Comparison of ENCODE assay signal across 8 cellular contexts in genomic region chr9:4740623-4741364, GRCh38. TPM values are rescaled to one million over a fixed set of nuclear protein-coding genes. Genes with fewer than 3 reads are reported as not detected.
DNase-seq lines count a peak whose midpoint lies in the region; ATAC-seq, FAIRE-seq and TF ChIP-seq lines count a peak whose summit lies in the region.

Gene AK3, minus strand, starts transcription at chr9:4741202. Its CDS starts 115 bp downstream, at chr9:4741087.

- peak within 1 kb of the TSS; percentile 99 for H3K4me3 ChIP-seq in DOHH2 (ENCODE audit: low read length)
- H3K4me3 ChIP-seq in fibroblast of mammary gland (ENCODE audit: control insufficient read depth, low read depth, low read length): peak within 1 kb of the TSS; percentile 79

- peaks cover 58% of the 10 kb centered on the region for H3K79me2 ChIP-seq in DOHH2 (ENCODE audit: control insufficient read depth, low read length)

- TF ChIP-seq CTCF in DOHH2 (IDR thresholded peaks at IDR 0.05; ENCODE audit: low read depth, low read length, poor library complexity, severe bottlenecking) (peak; percentile 42), fibroblast of mammary gland (conservative IDR thresholded peaks at IDR 0.05; ENCODE audit: control insufficient read depth, insufficient read depth, low read depth, low read length) (no peak), natural killer cell (IDR thresholded peaks at IDR 0.05) (no peak)

- H3K27ac Mint-ChIP-seq in IgD-negative memory B cell: peak within 1 kb of the TSS; percentile 83 to 96 (median 92)
- peak within 1 kb of the TSS; percentile 95 for H3K27ac Mint-ChIP-seq in activated T-helper 17 cell treated with anti-CD3 and anti-CD28 coated beads, Interleukin-2, amount 50 U/mL, for 72 hours
- peak within 1 kb of the TSS; percentile 90 to 91 for H3K27ac Mint-ChIP-seq in natural killer cell

- ATAC-seq in GM21529 (IDR thresholded peaks at IDR 0.05; ENCODE audit: unreplicated experiment) (peak; percentile 88), natural killer cell (peak; percentile 91 to 98 (median 94))
- ATAC-seq in activated T-helper 17 cell treated with anti-CD3 and anti-CD28 coated beads, Interleukin-2, amount 50 U/mL, for 72 hours (replicated peaks): peak; percentile 83

- H3K9me3 Mint-ChIP-seq in IgD-negative memory B cell (no peaks in the 10 kb centered on the region), natural killer cell (no peaks in the 10 kb centered on the region)
- H3K9me3 Mint-ChIP-seq in activated T-helper 17 cell treated with anti-CD3 and anti-CD28 coated beads, Interleukin-2, amount 50 U/mL, for 72 hours: no peaks in the 10 kb centered on the region

- H3K4me3 Mint-ChIP-seq in IgD-negative memory B cell: peak within 1 kb of the TSS; percentile 93 to 100 (median 96)
- peak within 1 kb of the TSS; percentile 98 for H3K4me3 Mint-ChIP-seq in activated T-helper 17 cell treated with anti-CD3 and anti-CD28 coated beads, Interleukin-2, amount 50 U/mL, for 72 hours
- H3K4me3 Mint-ChIP-seq in natural killer cell: peak within 1 kb of the TSS; percentile 93

- no peaks in the 10 kb centered on the region for H3F3A ChIP-seq in DOHH2 (ENCODE audit: control insufficient read depth, insufficient read depth)

- FAIRE-seq in RCC 7860 (lab: Jason Lieb, UNC): no peak

- no peaks in the 10 kb centered on the region for H3K9me2 ChIP-seq in DOHH2 (replicated peaks; ENCODE audit: control insufficient read depth, low read length)

- peak within 1 kb of the TSS; percentile 92 for H3K4me2 ChIP-seq in DOHH2 (ENCODE audit: low read length)

- intact Hi-C loops in natural killer cell (cut with micrococcal nuclease): loop anchor here (1.0 to 10.0 kb wide), 3 partner anchors 52 to 1216 kb away; partner anchors contain the start of genes CDC37L1, RCL1 and RFX3

- H3K36me3 ChIP-seq in DOHH2 (ENCODE audit: control insufficient read depth, low read length): peaks cover 19% of the 10 kb centered on the region

- H3K27me3 Mint-ChIP-seq in IgD-negative memory B cell: no peaks in the 10 kb centered on the region
- H3K27me3 Mint-ChIP-seq in activated T-helper 17 cell treated with anti-CD3 and anti-CD28 coated beads, Interleukin-2, amount 50 U/mL, for 72 hours: no peaks in the 10 kb centered on the region
- no peaks in the 10 kb centered on the region for H3K27me3 Mint-ChIP-seq in natural killer cell (ENCODE audit: low read depth in 2 of 2)

- no peaks in the 10 kb centered on the region for H3K9me3 ChIP-seq in DOHH2 (ENCODE audit: control insufficient read depth, insufficient read depth, low read length)

- H3K4me1 Mint-ChIP-seq in IgD-negative memory B cell (peaks cover 10 to 29% (median 22%) of the 10 kb centered on the region in 3 donors), natural killer cell (peaks cover 30 to 33% of the 10 kb centered on the region in 2 donors)
- H3K4me1 Mint-ChIP-seq in activated T-helper 17 cell treated with anti-CD3 and anti-CD28 coated beads, Interleukin-2, amount 50 U/mL, for 72 hours: peaks cover 11% of the 10 kb centered on the region

- peaks cover 12% of the 10 kb centered on the region; the same call in 1 of the 2 replicates for H4K20me1 ChIP-seq in DOHH2 (ENCODE audit: control insufficient read depth, insufficient read depth, low read depth, low read length)

- H3K36me3 Mint-ChIP-seq in IgD-negative memory B cell (peaks cover 3% of the 10 kb centered on the region), natural killer cell (no peaks in the 10 kb centered on the region)
- H3K36me3 Mint-ChIP-seq in activated T-helper 17 cell treated with anti-CD3 and anti-CD28 coated beads, Interleukin-2, amount 50 U/mL, for 72 hours (ENCODE audit: low read depth): peaks cover 15% of the 10 kb centered on the region

- no peaks in the 10 kb centered on the region for H3K27me3 ChIP-seq in DOHH2 (ENCODE audit: control insufficient read depth, low read length)

- H3K4me1 ChIP-seq in DOHH2 (ENCODE audit: control insufficient read depth, low read length): peaks cover 22% of the 10 kb centered on the region

- DNase-seq in RCC 7860 (ENCODE audit: low spot score) (peak; percentile 50), fibroblast of mammary gland (ENCODE audit: low read depth) (peak; percentile 73), natural killer cell (peak; percentile 88)
- peak; percentile 79 for DNase-seq in stimulated activated naive CD4-positive, alpha-beta T cell treated with Interleukin-2 at 50 U/mL for 16 hours (lab: John Stamatoyannopoulos, UW)

- H3K27ac ChIP-seq in DOHH2 (ENCODE audit: low read depth, low read length): peak within 1 kb of the TSS; percentile 73

RNA-seq across cellular contexts. Expression of gene AK3, which starts in this region (rescaled TPM):
- 25.1 TPM for polyA plus RNA-seq in IgD-negative memory B cell
- total RNA-seq in activated T-helper 17 cell treated with anti-CD3 and anti-CD28 coated beads, Interleukin-2, amount 50 U/mL, for 72 hours: 10 to 100 TPM; 28.5 to 31.2 TPM
- 10 to 100 TPM; 18.6 to 23.1 (median 21.0) TPM for total RNA-seq in natural killer cell

Comparison
In these comparisons a context has a peak if more than half of its experiments do, and no peak if none do; other contexts are left out.
1. Peak in every context shown above with its lines: DNase-seq, ATAC-seq, H3K4me3 ChIP-seq and H3K27ac ChIP-seq.